In genomic region chr4:175614880-175615279, GRCh38 we compare ENCODE assay signal across 27 cellular contexts.
DNase-seq lines count a peak whose midpoint lies in the region; ATAC-seq, FAIRE-seq and TF ChIP-seq lines count a peak whose summit lies in the region.
"Had no signal": no experiment of that assay in that cellular context is flagged by ENCODE, and none has a peak within 500 bp of the region (broad histone marks: within the 10 kb centered on the region; RNA-seq: fewer than 3 reads in every experiment).

No MANE protein-coding gene starts in this region.

- H3K27ac Mint-ChIP-seq in mesothelial cell of epicardium = no peak overlapping the region
- H3K27ac Mint-ChIP-seq: activated B cell treated with CpG ODN at 0.5 μM for 24 hours; CD4-positive, alpha-beta T cell; memory B cell had no signal

- no peaks in the 10 kb centered on the region for H3K27me3 ChIP-seq in pancreas
- H3K27me3 ChIP-seq: adrenal gland, heart right ventricle, upper lobe of left lung had no signal

- intact Hi-C loops in pancreas (cut with DNase I) = no loop called here

- peak in 1 of 4 donors; percentile 49 for ATAC-seq in pancreas
- no peak for ATAC-seq in activated T-cell treated with anti-CD3 and anti-CD28 coated beads, Interleukin-2, amount 50 U/mL, for 4 hours
- ATAC-seq: heart right ventricle, K562, left cardiac atrium had no signal

- peak; percentile 0 for DNase-seq in DMS 273 (lab: John Stamatoyannopoulos, UW; ENCODE audit: unreplicated experiment)
- no peak for DNase-seq in DMS 273 treated with DMSO at 0.1 percent for 48 hours (lab: John Stamatoyannopoulos, UW)
- DNase-seq in NCI-H1092 treated with DMSO at 0.1 percent for 48 hours (lab: John Stamatoyannopoulos, UW) = peak; percentile 20
- DNase-seq in NCI-H748 treated with DMSO at 0.1 percent for 48 hours (lab: John Stamatoyannopoulos, UW) = peak; percentile 16
- peak in 5 of 6 donors; percentile 10 to 67 (median 51) for DNase-seq in pancreas
- no peak for DNase-seq in mesothelial cell of epicardium (ENCODE audit: low spot score in 2 of 2, unreplicated experiment in 2 of 2)
- DNase-seq in activated T-cell treated with anti-CD3 and anti-CD28 coated beads, Interleukin-2, amount 50 U/mL, for 4 hours = no peak
- DNase-seq in germinal center (ENCODE audit: low spot score) = no peak
- DNase-seq: activated B cell treated with CpG ODN at 0.5 μM for 24 hours; activated CD4-positive, alpha-beta T cell treated with anti-CD3 and anti-CD28 coated beads, Interleukin-2, amount 50 U/mL, for 48 hours; CD4-positive, alpha-beta T cell; DMS79; effector memory CD4-positive, alpha-beta T cell; foreskin fibroblast; heart right ventricle; left cardiac atrium; NCI-H187; NCI-H510A; T1000; upper lobe of left lung had no signal

- TF ChIP-seq CTCF in pancreas (IDR thresholded peaks at IDR 0.05) = no peak
- TF ChIP-seq CTCF in mesothelial cell of epicardium (IDR thresholded peaks at IDR 0.05; ENCODE audit: unreplicated experiment) = no peak

- no peaks in the 10 kb centered on the region for H3K4me1 ChIP-seq in pancreas
- H3K4me1 ChIP-seq: adrenal gland, heart right ventricle, upper lobe of left lung had no signal

- no peak overlapping the region for H3K4me3 ChIP-seq in pancreas
- H3K4me3 ChIP-seq: adrenal gland, heart right ventricle, K562, upper lobe of left lung had no signal

- H3K4me1 Mint-ChIP-seq in mesothelial cell of epicardium = no peaks in the 10 kb centered on the region
- H3K4me1 Mint-ChIP-seq in activated T-cell treated with anti-CD3 and anti-CD28 coated beads, Interleukin-2, amount 50 U/mL, for 4 hours (ENCODE audit: low read depth) = no peaks in the 10 kb centered on the region
- H3K4me1 Mint-ChIP-seq: activated B cell treated with CpG ODN at 0.5 μM for 24 hours, memory B cell had no signal

- H3K4me3 Mint-ChIP-seq in mesothelial cell of epicardium = no peak overlapping the region
- H3K4me3 Mint-ChIP-seq in activated T-cell treated with anti-CD3 and anti-CD28 coated beads, Interleukin-2, amount 50 U/mL, for 4 hours = no peak overlapping the region
- H3K4me3 Mint-ChIP-seq: activated B cell treated with CpG ODN at 0.5 μM for 24 hours; CD4-positive, alpha-beta T cell; memory B cell had no signal

- no peak overlapping the region for H3K27ac ChIP-seq in pancreas
- H3K27ac ChIP-seq: 22Rv1, adrenal gland, heart right ventricle, upper lobe of left lung had no signal

- no peak for FAIRE-seq in pancreas (lab: Jason Lieb, UNC)
- FAIRE-seq: bronchial epithelial cell, colon, GM12892, K562 had no signal

- no peaks in the 10 kb centered on the region for H3K27me3 Mint-ChIP-seq in mesothelial cell of epicardium (ENCODE audit: low read depth)
- H3K27me3 Mint-ChIP-seq in activated T-cell treated with anti-CD3 and anti-CD28 coated beads, Interleukin-2, amount 50 U/mL, for 4 hours (ENCODE audit: low read depth) = no peaks in the 10 kb centered on the region
- H3K27me3 Mint-ChIP-seq: activated B cell treated with CpG ODN at 0.5 μM for 24 hours; CD4-positive, alpha-beta T cell; memory B cell had no signal

- no peaks in the 10 kb centered on the region for H3K36me3 ChIP-seq in pancreas
- H3K36me3 ChIP-seq: adrenal gland, heart right ventricle, upper lobe of left lung had no signal

- no peaks in the 10 kb centered on the region for H3K9me3 ChIP-seq in pancreas
- H3K9me3 ChIP-seq: adrenal gland, upper lobe of left lung had no signal

- 53 to 61% methylated on average over 8 of the region's 8 CpGs for WGBS in pancreas, 2 donors

- peaks cover 3% of the 10 kb centered on the region for H3K9me3 Mint-ChIP-seq in mesothelial cell of epicardium
- peaks cover 4% of the 10 kb centered on the region for H3K9me3 Mint-ChIP-seq in activated T-cell treated with anti-CD3 and anti-CD28 coated beads, Interleukin-2, amount 50 U/mL, for 4 hours
- H3K9me3 Mint-ChIP-seq: activated B cell treated with CpG ODN at 0.5 μM for 24 hours; CD4-positive, alpha-beta T cell; memory B cell had no signal

- no peaks in the 10 kb centered on the region for H3K36me3 Mint-ChIP-seq in mesothelial cell of epicardium
- no peaks in the 10 kb centered on the region for H3K36me3 Mint-ChIP-seq in activated T-cell treated with anti-CD3 and anti-CD28 coated beads, Interleukin-2, amount 50 U/mL, for 4 hours (ENCODE audit: insufficient read depth)
- H3K36me3 Mint-ChIP-seq: memory B cell had no signal

Comparison
In these comparisons a context has a peak if more than half of its experiments do, and no peak if none do; other contexts are left out.
1. DNase-seq: peak in DMS 273 (single experiment), NCI-H1092 treated with DMSO at 0.1 percent for 48 hours (single experiment), NCI-H748 treated with DMSO at 0.1 percent for 48 hours (single experiment) and pancreas (5 of 6); none in DMS 273 treated with DMSO at 0.1 percent for 48 hours (single experiment), mesothelial cell of epicardium (0 of 2), activated T-cell treated with anti-CD3 and anti-CD28 coated beads, Interleukin-2, amount 50 U/mL, for 4 hours (single experiment) and germinal center (single experiment).